2 cellular contexts compared by ENCODE assay signal in the genomic region with DNA sequence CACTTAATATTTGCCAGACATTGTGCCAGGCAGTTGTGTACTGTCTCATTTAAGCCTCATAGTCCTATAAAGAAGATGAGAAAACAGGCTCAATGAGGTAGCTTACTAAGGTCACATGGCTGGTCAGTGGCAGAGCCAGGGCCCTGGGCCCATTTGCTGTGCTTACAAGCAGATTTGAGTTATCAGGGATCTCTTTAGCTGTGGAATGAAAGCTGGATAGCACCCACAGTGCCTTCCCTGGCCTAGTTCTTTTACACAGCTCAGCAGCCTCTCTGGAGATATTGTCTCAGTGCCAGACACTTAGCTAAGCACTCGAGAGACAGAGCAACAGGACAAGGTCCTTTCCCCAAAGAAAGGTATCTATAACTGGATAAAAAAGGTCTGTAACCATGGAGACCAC.
TF ChIP-seq lines count a peak whose summit lies in the region.

No MANE protein-coding gene starts in this region.

TF ChIP-seq in GM23338, 12 proteins besides CTCF, POLR2A, EP300 and RAD21:
- TF ChIP-seq STAT1 (IDR thresholded peaks at IDR 0.05; ENCODE audit: unreplicated experiment) (no peak), NANOG (IDR thresholded peaks at IDR 0.05; ENCODE audit: borderline replicate concordance) (no peak), POLR2AphosphoS5 (IDR thresholded peaks at IDR 0.05; ENCODE audit: low read depth) (no peak), EZH2 (IDR thresholded peaks at IDR 0.05; ENCODE audit: low read depth, unreplicated experiment) (no peak), JUNB (IDR thresholded peaks at IDR 0.05; ENCODE audit: unreplicated experiment) (no peak), EZH2phosphoT487 (IDR thresholded peaks at IDR 0.05; ENCODE audit: unreplicated experiment) (no peak), ETS1 (IDR thresholded peaks at IDR 0.05) (no peak), ZNF114 (CRISPR knock-in tag; IDR thresholded peaks at IDR 0.05) (no peak)
- TF ChIP-seq, protein P1, sequence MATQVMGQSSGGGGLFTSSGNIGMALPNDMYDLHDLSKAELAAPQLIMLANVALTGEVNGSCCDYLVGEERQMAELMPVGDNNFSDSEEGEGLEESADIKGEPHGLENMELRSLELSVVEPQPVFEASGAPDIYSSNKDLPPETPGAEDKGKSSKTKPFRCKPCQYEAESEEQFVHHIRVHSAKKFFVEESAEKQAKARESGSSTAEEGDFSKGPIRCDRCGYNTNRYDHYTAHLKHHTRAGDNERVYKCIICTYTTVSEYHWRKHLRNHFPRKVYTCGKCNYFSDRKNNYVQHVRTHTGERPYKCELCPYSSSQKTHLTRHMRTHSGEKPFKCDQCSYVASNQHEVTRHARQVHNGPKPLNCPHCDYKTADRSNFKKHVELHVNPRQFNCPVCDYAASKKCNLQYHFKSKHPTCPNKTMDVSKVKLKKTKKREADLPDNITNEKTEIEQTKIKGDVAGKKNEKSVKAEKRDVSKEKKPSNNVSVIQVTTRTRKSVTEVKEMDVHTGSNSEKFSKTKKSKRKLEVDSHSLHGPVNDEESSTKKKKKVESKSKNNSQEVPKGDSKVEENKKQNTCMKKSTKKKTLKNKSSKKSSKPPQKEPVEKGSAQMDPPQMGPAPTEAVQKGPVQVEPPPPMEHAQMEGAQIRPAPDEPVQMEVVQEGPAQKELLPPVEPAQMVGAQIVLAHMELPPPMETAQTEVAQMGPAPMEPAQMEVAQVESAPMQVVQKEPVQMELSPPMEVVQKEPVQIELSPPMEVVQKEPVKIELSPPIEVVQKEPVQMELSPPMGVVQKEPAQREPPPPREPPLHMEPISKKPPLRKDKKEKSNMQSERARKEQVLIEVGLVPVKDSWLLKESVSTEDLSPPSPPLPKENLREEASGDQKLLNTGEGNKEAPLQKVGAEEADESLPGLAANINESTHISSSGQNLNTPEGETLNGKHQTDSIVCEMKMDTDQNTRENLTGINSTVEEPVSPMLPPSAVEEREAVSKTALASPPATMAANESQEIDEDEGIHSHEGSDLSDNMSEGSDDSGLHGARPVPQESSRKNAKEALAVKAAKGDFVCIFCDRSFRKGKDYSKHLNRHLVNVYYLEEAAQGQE (IDR thresholded peaks at IDR 0.05; ENCODE audit: unreplicated experiment) = no peak

TF ChIP-seq in K562, 482 proteins besides CTCF, POLR2A, EP300 and RAD21:
- TF ChIP-seq ZNF316 (IDR thresholded peaks at IDR 0.05) (no peak), ZNF695 (CRISPR knock-in tag; IDR thresholded peaks at IDR 0.05) (no peak), KLF1 (tag; IDR thresholded peaks at IDR 0.05) (no peak), RBM34 (IDR thresholded peaks at IDR 0.05; ENCODE audit: borderline replicate concordance, insufficient read depth, low read length) (no peak), ZFP36 (IDR thresholded peaks at IDR 0.05; ENCODE audit: low read depth, low read length, partially characterized antibody) (peak; percentile 54), ZBTB26 (CRISPR knock-in tag; IDR thresholded peaks at IDR 0.05) (no peak), MTA1 (IDR thresholded peaks at IDR 0.05; ENCODE audit: borderline replicate concordance) (no peak), ZZZ3 (IDR thresholded peaks at IDR 0.05) (no peak)
